Comparison of ENCODE assay signal across 1 cellular context in the genomic region with DNA sequence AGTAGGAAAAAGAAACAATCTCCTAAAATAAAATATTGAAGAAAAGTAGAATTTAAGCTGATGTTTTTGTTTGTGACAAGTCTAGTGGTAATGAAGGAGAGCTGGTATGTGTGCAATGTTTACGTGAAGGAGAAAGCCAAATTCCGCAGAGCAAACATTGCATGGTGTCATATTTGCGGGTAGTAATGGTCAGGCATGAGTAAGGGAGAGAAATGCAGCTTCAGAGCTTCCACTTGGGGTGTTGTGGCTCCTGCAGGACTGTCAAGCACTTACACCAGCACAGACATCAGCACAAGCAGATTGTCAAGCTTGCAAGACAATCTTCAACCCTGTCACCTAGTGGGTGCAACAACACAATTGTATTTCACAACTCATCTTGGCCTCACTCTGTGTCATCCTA.
TF ChIP-seq lines count a peak whose summit lies in the region.

No MANE protein-coding gene starts in this region.

TF ChIP-seq in IMR-90, 13 proteins besides CTCF, POLR2A, EP300 and RAD21:
- TF ChIP-seq, protein P1, sequence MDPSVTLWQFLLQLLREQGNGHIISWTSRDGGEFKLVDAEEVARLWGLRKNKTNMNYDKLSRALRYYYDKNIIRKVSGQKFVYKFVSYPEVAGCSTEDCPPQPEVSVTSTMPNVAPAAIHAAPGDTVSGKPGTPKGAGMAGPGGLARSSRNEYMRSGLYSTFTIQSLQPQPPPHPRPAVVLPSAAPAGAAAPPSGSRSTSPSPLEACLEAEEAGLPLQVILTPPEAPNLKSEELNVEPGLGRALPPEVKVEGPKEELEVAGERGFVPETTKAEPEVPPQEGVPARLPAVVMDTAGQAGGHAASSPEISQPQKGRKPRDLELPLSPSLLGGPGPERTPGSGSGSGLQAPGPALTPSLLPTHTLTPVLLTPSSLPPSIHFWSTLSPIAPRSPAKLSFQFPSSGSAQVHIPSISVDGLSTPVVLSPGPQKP (IDR thresholded peaks at IDR 0.05; ENCODE audit: borderline replicate concordance, low read depth, low read length) = no peak
- TF ChIP-seq SMC3 (IDR thresholded peaks at IDR 0.05; ENCODE audit: low read depth, low read length) (no peak), BHLHE40 (IDR thresholded peaks at IDR 0.05; ENCODE audit: low read depth, low read length) (no peak)
